1 cellular context compared by ENCODE assay signal in the genomic region with DNA sequence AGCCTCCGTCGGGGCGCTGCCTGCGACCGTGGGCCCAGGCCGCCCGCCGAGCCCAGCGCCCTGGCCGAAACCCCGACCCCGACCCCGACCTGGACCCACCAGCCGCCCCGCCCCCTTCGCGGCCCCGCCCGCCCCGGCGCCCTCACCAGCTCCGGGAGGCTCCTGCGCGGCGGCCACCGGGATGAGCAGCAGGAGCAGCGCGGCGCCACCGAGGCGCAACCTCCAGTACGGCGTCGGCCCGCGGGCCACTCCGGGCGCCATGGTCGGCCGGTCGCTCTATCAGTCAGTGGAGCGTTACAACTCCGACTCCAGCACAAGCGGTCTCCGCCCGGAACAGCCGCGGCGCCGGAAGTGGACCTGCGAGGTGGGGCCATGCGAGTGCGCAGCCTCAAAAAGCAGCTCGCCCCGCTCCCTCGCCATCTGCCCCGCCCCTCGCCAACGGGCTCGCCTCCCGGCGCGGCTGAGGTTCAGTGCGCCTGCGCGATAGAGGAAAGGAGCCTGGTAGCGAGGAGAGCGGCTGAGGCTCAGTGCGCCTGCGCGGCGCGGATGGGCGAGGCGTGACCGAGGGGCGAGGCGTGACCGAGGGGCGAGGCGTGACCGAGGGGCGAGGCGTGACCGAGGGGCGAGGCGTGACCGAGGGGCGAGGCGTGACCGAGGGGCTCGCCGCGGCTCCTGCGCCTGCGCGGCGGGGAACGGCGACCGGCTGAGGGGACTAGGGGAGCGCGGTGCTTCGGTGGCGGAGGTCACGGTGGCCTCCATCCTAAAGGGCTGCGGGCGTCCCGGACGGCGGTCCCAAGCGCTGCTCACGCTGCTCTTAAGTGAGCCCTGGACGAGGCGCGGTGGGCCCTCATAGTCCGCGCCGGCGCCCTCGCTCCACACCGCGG.
TF ChIP-seq lines count a peak whose summit lies in the region.

A gene with protein sequence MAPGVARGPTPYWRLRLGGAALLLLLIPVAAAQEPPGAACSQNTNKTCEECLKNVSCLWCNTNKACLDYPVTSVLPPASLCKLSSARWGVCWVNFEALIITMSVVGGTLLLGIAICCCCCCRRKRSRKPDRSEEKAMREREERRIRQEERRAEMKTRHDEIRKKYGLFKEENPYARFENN (minus strand): TSS at position 335 of the 884 bp plus-strand sequence. CDS start 74 bp downstream, at position 261.

TF ChIP-seq in HepG2, 621 proteins besides CTCF, POLR2A, EP300 and RAD21 (continued from another document and continues in another):
- TF ChIP-seq, protein P1, sequence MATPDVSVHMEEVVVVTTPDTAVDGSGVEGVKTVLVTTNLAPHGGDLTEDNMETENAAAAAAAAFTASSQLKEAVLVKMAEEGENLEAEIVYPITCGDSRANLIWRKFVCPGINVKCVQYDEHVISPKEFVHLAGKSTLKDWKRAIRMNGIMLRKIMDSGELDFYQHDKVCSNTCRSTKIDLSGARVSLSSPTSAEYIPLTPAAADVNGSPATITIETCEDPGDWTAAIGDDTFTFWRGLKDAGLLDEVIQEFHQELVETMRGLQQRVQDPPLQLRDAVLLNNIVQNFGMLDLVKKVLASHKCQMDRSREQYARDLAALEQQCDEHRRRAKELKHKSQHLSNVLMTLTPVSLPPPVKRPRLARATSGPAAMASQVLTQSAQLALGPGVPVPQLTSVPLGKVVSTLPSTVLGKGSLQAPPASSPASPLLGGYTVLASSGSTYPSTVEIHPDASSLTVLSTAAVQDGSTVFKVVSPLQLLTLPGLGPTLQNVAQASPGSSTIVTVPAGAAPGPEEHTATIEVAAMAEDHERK (CRISPR knock-in tag; IDR thresholded peaks at IDR 0.05; ENCODE audit: low read depth), result no peak
- peak; percentile 57; the same call in 1 of the 2 replicates for TF ChIP-seq PAX8 (CRISPR knock-in tag; IDR thresholded peaks at IDR 0.05; ENCODE audit: borderline replicate concordance)
- TF ChIP-seq TRIM24 (CRISPR knock-in tag; IDR thresholded peaks at IDR 0.05), result no peak
- no peak for TF ChIP-seq NR2F6 (IDR thresholded peaks at IDR 0.05)
- 0 out of 2 replicates have a peak, but pooled peaks have one; percentile 18 for TF ChIP-seq NR2F6 (CRISPR knock-in tag; IDR thresholded peaks at IDR 0.05)
- no peak for TF ChIP-seq ZNF496 (CRISPR knock-in tag; IDR thresholded peaks at IDR 0.05; ENCODE audit: insufficient replicate concordance)
- no peak for TF ChIP-seq SOX13 (IDR thresholded peaks at IDR 0.05)
- TF ChIP-seq SOX13 (CRISPR knock-in tag; conservative IDR thresholded peaks at IDR 0.05 in 1 of 2, IDR thresholded peaks at IDR 0.05 in 1 of 2), result no peak; a peak in 1 of 4 replicates
- TF ChIP-seq, protein P2, sequence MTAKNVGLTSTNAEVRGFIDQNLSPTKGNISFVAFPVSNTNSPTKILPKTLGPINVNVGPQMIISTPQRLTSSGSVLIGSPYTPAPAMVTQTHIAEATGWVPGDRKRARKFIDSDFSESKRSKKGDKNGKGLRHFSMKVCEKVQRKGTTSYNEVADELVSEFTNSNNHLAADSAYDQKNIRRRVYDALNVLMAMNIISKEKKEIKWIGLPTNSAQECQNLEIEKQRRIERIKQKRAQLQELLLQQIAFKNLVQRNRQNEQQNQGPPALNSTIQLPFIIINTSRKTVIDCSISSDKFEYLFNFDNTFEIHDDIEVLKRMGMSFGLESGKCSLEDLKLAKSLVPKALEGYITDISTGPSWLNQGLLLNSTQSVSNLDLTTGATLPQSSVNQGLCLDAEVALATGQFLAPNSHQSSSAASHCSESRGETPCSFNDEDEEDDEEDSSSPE (CRISPR knock-in tag; IDR thresholded peaks at IDR 0.05), result peak; percentile 59; the same call in 1 of the 2 replicates
- no peak for TF ChIP-seq ZBTB1 (CRISPR knock-in tag; IDR thresholded peaks at IDR 0.05; ENCODE audit: borderline replicate concordance)
- TF ChIP-seq, protein P3, sequence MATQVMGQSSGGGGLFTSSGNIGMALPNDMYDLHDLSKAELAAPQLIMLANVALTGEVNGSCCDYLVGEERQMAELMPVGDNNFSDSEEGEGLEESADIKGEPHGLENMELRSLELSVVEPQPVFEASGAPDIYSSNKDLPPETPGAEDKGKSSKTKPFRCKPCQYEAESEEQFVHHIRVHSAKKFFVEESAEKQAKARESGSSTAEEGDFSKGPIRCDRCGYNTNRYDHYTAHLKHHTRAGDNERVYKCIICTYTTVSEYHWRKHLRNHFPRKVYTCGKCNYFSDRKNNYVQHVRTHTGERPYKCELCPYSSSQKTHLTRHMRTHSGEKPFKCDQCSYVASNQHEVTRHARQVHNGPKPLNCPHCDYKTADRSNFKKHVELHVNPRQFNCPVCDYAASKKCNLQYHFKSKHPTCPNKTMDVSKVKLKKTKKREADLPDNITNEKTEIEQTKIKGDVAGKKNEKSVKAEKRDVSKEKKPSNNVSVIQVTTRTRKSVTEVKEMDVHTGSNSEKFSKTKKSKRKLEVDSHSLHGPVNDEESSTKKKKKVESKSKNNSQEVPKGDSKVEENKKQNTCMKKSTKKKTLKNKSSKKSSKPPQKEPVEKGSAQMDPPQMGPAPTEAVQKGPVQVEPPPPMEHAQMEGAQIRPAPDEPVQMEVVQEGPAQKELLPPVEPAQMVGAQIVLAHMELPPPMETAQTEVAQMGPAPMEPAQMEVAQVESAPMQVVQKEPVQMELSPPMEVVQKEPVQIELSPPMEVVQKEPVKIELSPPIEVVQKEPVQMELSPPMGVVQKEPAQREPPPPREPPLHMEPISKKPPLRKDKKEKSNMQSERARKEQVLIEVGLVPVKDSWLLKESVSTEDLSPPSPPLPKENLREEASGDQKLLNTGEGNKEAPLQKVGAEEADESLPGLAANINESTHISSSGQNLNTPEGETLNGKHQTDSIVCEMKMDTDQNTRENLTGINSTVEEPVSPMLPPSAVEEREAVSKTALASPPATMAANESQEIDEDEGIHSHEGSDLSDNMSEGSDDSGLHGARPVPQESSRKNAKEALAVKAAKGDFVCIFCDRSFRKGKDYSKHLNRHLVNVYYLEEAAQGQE (IDR thresholded peaks at IDR 0.05; ENCODE audit: borderline replicate concordance in 1 of 2, low read depth in 1 of 2, low read length in 2 of 2), result peak in 1 of 2 experiments; percentile 23; a peak in 1 of 4 replicates
- TF ChIP-seq, protein P4, sequence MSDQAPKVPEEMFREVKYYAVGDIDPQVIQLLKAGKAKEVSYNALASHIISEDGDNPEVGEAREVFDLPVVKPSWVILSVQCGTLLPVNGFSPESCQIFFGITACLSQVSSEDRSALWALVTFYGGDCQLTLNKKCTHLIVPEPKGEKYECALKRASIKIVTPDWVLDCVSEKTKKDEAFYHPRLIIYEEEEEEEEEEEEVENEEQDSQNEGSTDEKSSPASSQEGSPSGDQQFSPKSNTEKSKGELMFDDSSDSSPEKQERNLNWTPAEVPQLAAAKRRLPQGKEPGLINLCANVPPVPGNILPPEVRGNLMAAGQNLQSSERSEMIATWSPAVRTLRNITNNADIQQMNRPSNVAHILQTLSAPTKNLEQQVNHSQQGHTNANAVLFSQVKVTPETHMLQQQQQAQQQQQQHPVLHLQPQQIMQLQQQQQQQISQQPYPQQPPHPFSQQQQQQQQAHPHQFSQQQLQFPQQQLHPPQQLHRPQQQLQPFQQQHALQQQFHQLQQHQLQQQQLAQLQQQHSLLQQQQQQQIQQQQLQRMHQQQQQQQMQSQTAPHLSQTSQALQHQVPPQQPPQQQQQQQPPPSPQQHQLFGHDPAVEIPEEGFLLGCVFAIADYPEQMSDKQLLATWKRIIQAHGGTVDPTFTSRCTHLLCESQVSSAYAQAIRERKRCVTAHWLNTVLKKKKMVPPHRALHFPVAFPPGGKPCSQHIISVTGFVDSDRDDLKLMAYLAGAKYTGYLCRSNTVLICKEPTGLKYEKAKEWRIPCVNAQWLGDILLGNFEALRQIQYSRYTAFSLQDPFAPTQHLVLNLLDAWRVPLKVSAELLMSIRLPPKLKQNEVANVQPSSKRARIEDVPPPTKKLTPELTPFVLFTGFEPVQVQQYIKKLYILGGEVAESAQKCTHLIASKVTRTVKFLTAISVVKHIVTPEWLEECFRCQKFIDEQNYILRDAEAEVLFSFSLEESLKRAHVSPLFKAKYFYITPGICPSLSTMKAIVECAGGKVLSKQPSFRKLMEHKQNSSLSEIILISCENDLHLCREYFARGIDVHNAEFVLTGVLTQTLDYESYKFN (CRISPR knock-in tag; conservative IDR thresholded peaks at IDR 0.05), result no peak
- TF ChIP-seq ATF7-NPFF (CRISPR knock-in tag; IDR thresholded peaks at IDR 0.05; ENCODE audit: low read depth), result peak; percentile 50; the same call in 1 of the 2 replicates
- 0 out of 2 replicates have a peak, but pooled peaks have one; percentile 58 for TF ChIP-seq TMF1 (CRISPR knock-in tag; IDR thresholded peaks at IDR 0.05; ENCODE audit: low read depth)
- peak; percentile 16 for TF ChIP-seq SKI (IDR thresholded peaks at IDR 0.05; ENCODE audit: partially characterized antibody)
- TF ChIP-seq ZNF138 (CRISPR knock-in tag; IDR thresholded peaks at IDR 0.05; ENCODE audit: low read depth), result peak; percentile 75; the same call in 1 of the 2 replicates
- TF ChIP-seq HDAC2 (CRISPR knock-in tag; IDR thresholded peaks at IDR 0.05), result 0 out of 2 replicates have a peak, but pooled peaks have one; percentile 43
- TF ChIP-seq MYNN (CRISPR knock-in tag; IDR thresholded peaks at IDR 0.05; ENCODE audit: low read depth), result no peak
- TF ChIP-seq, protein P5, sequence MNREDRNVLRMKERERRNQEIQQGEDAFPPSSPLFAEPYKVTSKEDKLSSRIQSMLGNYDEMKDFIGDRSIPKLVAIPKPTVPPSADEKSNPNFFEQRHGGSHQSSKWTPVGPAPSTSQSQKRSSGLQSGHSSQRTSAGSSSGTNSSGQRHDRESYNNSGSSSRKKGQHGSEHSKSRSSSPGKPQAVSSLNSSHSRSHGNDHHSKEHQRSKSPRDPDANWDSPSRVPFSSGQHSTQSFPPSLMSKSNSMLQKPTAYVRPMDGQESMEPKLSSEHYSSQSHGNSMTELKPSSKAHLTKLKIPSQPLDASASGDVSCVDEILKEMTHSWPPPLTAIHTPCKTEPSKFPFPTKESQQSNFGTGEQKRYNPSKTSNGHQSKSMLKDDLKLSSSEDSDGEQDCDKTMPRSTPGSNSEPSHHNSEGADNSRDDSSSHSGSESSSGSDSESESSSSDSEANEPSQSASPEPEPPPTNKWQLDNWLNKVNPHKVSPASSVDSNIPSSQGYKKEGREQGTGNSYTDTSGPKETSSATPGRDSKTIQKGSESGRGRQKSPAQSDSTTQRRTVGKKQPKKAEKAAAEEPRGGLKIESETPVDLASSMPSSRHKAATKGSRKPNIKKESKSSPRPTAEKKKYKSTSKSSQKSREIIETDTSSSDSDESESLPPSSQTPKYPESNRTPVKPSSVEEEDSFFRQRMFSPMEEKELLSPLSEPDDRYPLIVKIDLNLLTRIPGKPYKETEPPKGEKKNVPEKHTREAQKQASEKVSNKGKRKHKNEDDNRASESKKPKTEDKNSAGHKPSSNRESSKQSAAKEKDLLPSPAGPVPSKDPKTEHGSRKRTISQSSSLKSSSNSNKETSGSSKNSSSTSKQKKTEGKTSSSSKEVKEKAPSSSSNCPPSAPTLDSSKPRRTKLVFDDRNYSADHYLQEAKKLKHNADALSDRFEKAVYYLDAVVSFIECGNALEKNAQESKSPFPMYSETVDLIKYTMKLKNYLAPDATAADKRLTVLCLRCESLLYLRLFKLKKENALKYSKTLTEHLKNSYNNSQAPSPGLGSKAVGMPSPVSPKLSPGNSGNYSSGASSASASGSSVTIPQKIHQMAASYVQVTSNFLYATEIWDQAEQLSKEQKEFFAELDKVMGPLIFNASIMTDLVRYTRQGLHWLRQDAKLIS (CRISPR knock-in tag; IDR thresholded peaks at IDR 0.05), result no peak
- TF ChIP-seq ZNF326 (CRISPR knock-in tag; IDR thresholded peaks at IDR 0.05; ENCODE audit: borderline replicate concordance), result no peak
- no peak for TF ChIP-seq ZNF136 (CRISPR knock-in tag; IDR thresholded peaks at IDR 0.05; ENCODE audit: low read depth)
- peak; percentile 48 for TF ChIP-seq ZC3H13 (CRISPR knock-in tag; IDR thresholded peaks at IDR 0.05)
- TF ChIP-seq, protein P6, sequence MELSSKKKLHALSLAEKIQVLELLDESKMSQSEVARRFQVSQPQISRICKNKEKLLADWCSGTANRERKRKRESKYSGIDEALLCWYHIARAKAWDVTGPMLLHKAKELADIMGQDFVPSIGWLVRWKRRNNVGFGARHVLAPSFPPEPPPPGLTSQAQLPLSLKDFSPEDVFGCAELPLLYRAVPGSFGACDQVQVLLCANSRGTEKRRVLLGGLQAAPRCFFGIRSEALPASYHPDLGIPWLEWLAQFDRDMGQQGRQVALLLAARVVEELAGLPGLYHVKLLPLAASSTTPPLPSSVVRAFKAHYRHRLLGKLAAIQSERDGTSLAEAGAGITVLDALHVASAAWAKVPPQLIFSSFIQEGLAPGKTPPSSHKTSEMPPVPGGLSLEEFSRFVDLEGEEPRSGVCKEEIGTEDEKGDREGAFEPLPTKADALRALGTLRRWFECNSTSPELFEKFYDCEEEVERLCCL (CRISPR knock-in tag; IDR thresholded peaks at IDR 0.05; ENCODE audit: borderline replicate concordance), result no peak
- TF ChIP-seq ZNF883 (CRISPR knock-in tag; IDR thresholded peaks at IDR 0.05; ENCODE audit: not compliant biosample characterization), result peak; percentile 80
- TF ChIP-seq TGIF2 (CRISPR knock-in tag; IDR thresholded peaks at IDR 0.05), result no peak
- peak; percentile 51; the same call in 1 of the 2 replicates for TF ChIP-seq IRF2 (CRISPR knock-in tag; IDR thresholded peaks at IDR 0.05)
- no peak for TF ChIP-seq TEAD3 (CRISPR knock-in tag; optimal IDR thresholded peaks at IDR 0.05; ENCODE audit: borderline replicate concordance)
- TF ChIP-seq ZNF768 (CRISPR knock-in tag; IDR thresholded peaks at IDR 0.05), result no peak
- TF ChIP-seq KDM5A (IDR thresholded peaks at IDR 0.05; ENCODE audit: borderline replicate concordance, low read length), result peak; percentile 43; the same call in 1 of the 2 replicates
- peak; percentile 55 for TF ChIP-seq YY1 (IDR thresholded peaks at IDR 0.05; ENCODE audit: insufficient read depth, insufficient replicate concordance, low read depth, low read length)
- no peak for TF ChIP-seq HNRNPUL1 (IDR thresholded peaks at IDR 0.05; ENCODE audit: low read depth, low read length)
- TF ChIP-seq SUZ12 (IDR thresholded peaks at IDR 0.05; ENCODE audit: low read depth, low read length), result no peak
- TF ChIP-seq MTF2 (CRISPR knock-in tag; IDR thresholded peaks at IDR 0.05; ENCODE audit: borderline replicate concordance), result no peak
- peak; percentile 33; the same call in 1 of the 2 replicates for TF ChIP-seq SP5 (CRISPR knock-in tag; IDR thresholded peaks at IDR 0.05; ENCODE audit: borderline replicate concordance, low read depth)
- 0 out of 2 replicates have a peak, but pooled peaks have one; percentile 15 for TF ChIP-seq BCL6 (CRISPR knock-in tag; IDR thresholded peaks at IDR 0.05)
- 0 out of 2 replicates have a peak, but pooled peaks have one; percentile 34 for TF ChIP-seq ZNF605 (CRISPR knock-in tag; IDR thresholded peaks at IDR 0.05)
- TF ChIP-seq ARNT (IDR thresholded peaks at IDR 0.05), result no peak
- no peak for TF ChIP-seq ATRX (CRISPR knock-in tag; IDR thresholded peaks at IDR 0.05; ENCODE audit: borderline replicate concordance)
- no peak for TF ChIP-seq ZNF331 (CRISPR knock-in tag; IDR thresholded peaks at IDR 0.05)
- TF ChIP-seq PTBP1 (IDR thresholded peaks at IDR 0.05; ENCODE audit: low read depth, low read length, poor library complexity, severe bottlenecking), result no peak
- TF ChIP-seq MXI1 (IDR thresholded peaks at IDR 0.05; ENCODE audit: borderline replicate concordance, low read depth, low read length), result peak; percentile 39; the same call in 1 of the 3 replicates
- TF ChIP-seq ZNF550 (CRISPR knock-in tag; IDR thresholded peaks at IDR 0.05; ENCODE audit: borderline replicate concordance), result 0 out of 2 replicates have a peak, but pooled peaks have one; percentile 50
- TF ChIP-seq ZNF83 (CRISPR knock-in tag; IDR thresholded peaks at IDR 0.05; ENCODE audit: borderline replicate concordance), result no peak; the same call in 1 of the 2 replicates
- no peak for TF ChIP-seq MIXL1 (CRISPR knock-in tag; IDR thresholded peaks at IDR 0.05)
- no peak for TF ChIP-seq FOXJ3 (CRISPR knock-in tag; IDR thresholded peaks at IDR 0.05; ENCODE audit: borderline replicate concordance)
- TF ChIP-seq ZNF333 (CRISPR knock-in tag; IDR thresholded peaks at IDR 0.05; ENCODE audit: borderline replicate concordance), result no peak
- TF ChIP-seq REPIN1 (CRISPR knock-in tag; IDR thresholded peaks at IDR 0.05; ENCODE audit: borderline replicate concordance, low read depth), result no peak; the same call in 1 of the 2 replicates
